ENCODE assay signal across 18 cellular contexts in genomic region chr12:6358886-6359285, GRCh38.
A peak's percentile ranks its signal among the peaks of the same experiment; 100 is the strongest.
DNase-seq lines count a peak whose midpoint lies in the region; ATAC-seq and TF ChIP-seq lines count a peak whose summit lies in the region.
"Had no signal": no experiment of that assay in that cellular context is flagged by ENCODE, and none has a peak within 500 bp of the region (broad histone marks: within the 10 kb centered on the region; RNA-seq: fewer than 3 reads in every experiment).

No MANE protein-coding gene starts in this region.

- H3K4me3 ChIP-seq in neutrophil (ENCODE audit: low read depth in 1 of 2, low read length in 1 of 2), result peak overlapping the region in 1 of 2 experiments; percentile 16
- H3K4me3 ChIP-seq: GM12878, MG63 had no signal

- H3K4me1 Mint-ChIP-seq in effector memory CD8-positive, alpha-beta T cell (ENCODE audit: low read depth in 2 of 2), result peaks cover 12 to 22% of the 10 kb centered on the region in 2 donors

- no peak for TF ChIP-seq CTCF in neutrophil (IDR thresholded peaks at IDR 0.05)

- H3K4me1 ChIP-seq in neutrophil (ENCODE audit: control insufficient read depth in 1 of 2, insufficient read depth in 1 of 2, low read depth in 1 of 2, low read length in 1 of 2), result peaks cover 46 to 52% of the 10 kb centered on the region in 2 experiments

- H3K9me3 Mint-ChIP-seq in effector memory CD8-positive, alpha-beta T cell, result no peaks in the 10 kb centered on the region
- H3K9me3 Mint-ChIP-seq: CD8-positive, alpha-beta memory T cell had no signal

- ATAC-seq in effector memory CD8-positive, alpha-beta T cell (replicated peaks), result no peak
- ATAC-seq: GM12878 had no signal

- H3K36me3 ChIP-seq in neutrophil, result no peaks in the 10 kb centered on the region
- H3K36me3 ChIP-seq: MG63 had no signal

- DNase-seq in SIG-M5 treated with dmso at 0.1 percent for 504 hours (lab: John Stamatoyannopoulos, UW; ENCODE audit: unreplicated experiment) (peak; percentile 69), SIG-M5 (lab: John Stamatoyannopoulos, UW) (no peak), MV-4-11 (lab: John Stamatoyannopoulos, UW) (peak; percentile 77), SKM-1 (lab: John Stamatoyannopoulos, UW; ENCODE audit: unreplicated experiment) (peak; percentile 38), NCI-H1930 (lab: John Stamatoyannopoulos, UW) (no peak), GM03348 (ENCODE audit: low spot score) (no peak)
- DNase-seq in effector memory CD8-positive, alpha-beta T cell, result no peak
- DNase-seq: CD8-positive, alpha-beta memory T cell; DMS79; MG63; NCI-H1417; NCI-H187 treated with DMSO at 0.1 percent for 48 hours; NCI-H2171; NCI-H446 treated with DMSO at 0.1 percent for 48 hours; Right ventricle myocardium superior had no signal

- H3K36me3 Mint-ChIP-seq in effector memory CD8-positive, alpha-beta T cell (ENCODE audit: insufficient read depth), result no peaks in the 10 kb centered on the region
- H3K36me3 Mint-ChIP-seq: CD8-positive, alpha-beta memory T cell had no signal

- no peaks in the 10 kb centered on the region for H3K27me3 ChIP-seq in neutrophil
- H3K27me3 ChIP-seq: MG63 had no signal

- no peak overlapping the region for H3K4me3 Mint-ChIP-seq in effector memory CD8-positive, alpha-beta T cell

- H3K27me3 Mint-ChIP-seq in effector memory CD8-positive, alpha-beta T cell, result no peaks in the 10 kb centered on the region
- H3K27me3 Mint-ChIP-seq: CD8-positive, alpha-beta memory T cell had no signal

- peak overlapping the region; percentile 71 for H3K27ac ChIP-seq in neutrophil
- H3K27ac ChIP-seq: 22Rv1 had no signal

- H3K9me3 ChIP-seq in neutrophil, result no peaks in the 10 kb centered on the region
- H3K9me3 ChIP-seq: MG63 had no signal

- H3K27ac Mint-ChIP-seq in effector memory CD8-positive, alpha-beta T cell, result no peak overlapping the region

Comparison
In these comparisons a context has a peak if more than half of its experiments do, and no peak if none do; other contexts are left out.
1. DNase-seq: peak in SIG-M5 treated with dmso at 0.1 percent for 504 hours (single experiment), MV-4-11 (single experiment) and SKM-1 (single experiment); none in SIG-M5 (single experiment), effector memory CD8-positive, alpha-beta T cell (0 of 3), NCI-H1930 (0 of 2) and GM03348 (single experiment).